8 cellular contexts compared by ENCODE assay signal in genomic region chr12:65602579-65603295, GRCh38.
DNase-seq lines count a peak whose midpoint lies in the region; ATAC-seq and TF ChIP-seq lines count a peak whose summit lies in the region.

No MANE protein-coding gene starts in this region.

- H3K36me3 ChIP-seq in Panc1 (ENCODE audit: control insufficient read depth, insufficient read depth, low read length) (no peaks in the 10 kb centered on the region), breast epithelium (no peaks in the 10 kb centered on the region), spleen (no peaks in the 10 kb centered on the region)

- peaks cover 0 to 8% (median 4%) of the 10 kb centered on the region in 3 donors for H3K27me3 Mint-ChIP-seq in immature natural killer cell (ENCODE audit: low read depth in 3 of 3)

- H3K4me3 ChIP-seq in Panc1 (ENCODE audit: low read depth in 2 of 2, low read length in 2 of 2) (peak overlapping the region; percentile 39 to 59), breast epithelium (peak overlapping the region; percentile 11 to 23 (median 17)), spleen (peak overlapping the region in 1 of 8 donors; percentile 32)

- intact Hi-C loops in Panc1 (cut with micrococcal nuclease; ENCODE audit: unreplicated experiment) (loop anchor here (1.0 to 10.0 kb wide), 4 partner anchors 142 to 290 kb away; partner anchors contain the start of gene HMGA2), breast epithelium (cut with DNase I; ENCODE audit: low total_unique reads) (no loop called here), spleen (cut with DNase I; ENCODE audit: low total_unique reads) (loop anchor here (5.0 kb wide), 1 partner anchor 485 kb away; no protein-coding TSS in a partner anchor)

- CTCF ChIA-PET in Panc1 (lab: Charles Lee) = interaction anchor here (0.6 to 1.6 kb wide), 15 partner anchors 10 to 783 kb away, joined by 3 to 13 read pairs (median 4); no protein-coding TSS in a partner anchor

- peaks cover 0 to 4% (median 0%) of the 10 kb centered on the region in 6 donors for H3K9me3 Mint-ChIP-seq in immature natural killer cell

- H3K27me3 ChIP-seq in Panc1 (ENCODE audit: control insufficient read depth, insufficient read depth, low read length) (no peaks in the 10 kb centered on the region), breast epithelium (no peaks in the 10 kb centered on the region), spleen (replicated peaks in 1 of 7) (peaks cover 0 to 12% (median 0%) of the 10 kb centered on the region in 7 donors)

- no peak for TF ChIP-seq POLR2A in breast epithelium (IDR thresholded peaks at IDR 0.05)
- TF ChIP-seq POLR2A in spleen (IDR thresholded peaks at IDR 0.05) = no peak

- ATAC-seq in HG03342 (IDR thresholded peaks at IDR 0.05; ENCODE audit: unreplicated experiment) = peak; percentile 82
- ATAC-seq in Panc1 = peak; percentile 90
- ATAC-seq in GM21737 (IDR thresholded peaks at IDR 0.05; ENCODE audit: unreplicated experiment) = no peak

- no peaks in the 10 kb centered on the region for H3K36me3 Mint-ChIP-seq in immature natural killer cell

- peaks cover 13% of the 10 kb centered on the region; the same call in 1 of the 2 replicates for H3K9me3 ChIP-seq in Panc1 (ENCODE audit: control insufficient read depth, insufficient read depth, low read depth, low read length)
- peaks cover 0 to 3% of the 10 kb centered on the region in 2 donors for H3K9me3 ChIP-seq in breast epithelium
- peaks cover 0 to 6% (median 1%) of the 10 kb centered on the region in 8 donors for H3K9me3 ChIP-seq in spleen

- TF ChIP-seq CTCF in Panc1 (IDR thresholded peaks at IDR 0.05) (peak; percentile 81), breast epithelium (IDR thresholded peaks at IDR 0.05) (peak; percentile 41 to 58 (median 57)), spleen (IDR thresholded peaks at IDR 0.05 in 8 of 11, conservative IDR thresholded peaks at IDR 0.05 in 3 of 11) (peak in 8 of 11 experiments; percentile 33 to 67 (median 47))

- peaks cover 0 to 2% of the 10 kb centered on the region in 2 donors for H3K4me1 Mint-ChIP-seq in immature natural killer cell

- DNase-seq in NCI-H2171 treated with DMSO at 0.1 percent for 48 hours (lab: John Stamatoyannopoulos, UW) = peak; percentile 14
- DNase-seq in NCI-H2171 (lab: John Stamatoyannopoulos, UW) = no peak
- DNase-seq in Panc1 (ENCODE audit: low read depth, low spot score) = peak; percentile 76
- peak; percentile 59 to 62 for DNase-seq in breast epithelium (ENCODE audit: low spot score in 2 of 2)
- peak; percentile 7 to 19 (median 10) for DNase-seq in immature natural killer cell
- peak; percentile 78 for DNase-seq in spleen

- H3K4me1 ChIP-seq in Panc1 (ENCODE audit: control insufficient read depth, insufficient read depth, low read length) (peaks cover 34% of the 10 kb centered on the region), breast epithelium (peaks cover 0 to 13% of the 10 kb centered on the region in 2 donors), spleen (peaks cover 0 to 16% (median 0%) of the 10 kb centered on the region in 6 donors)

- in situ Hi-C loops in Panc1 (cut with HindIII; ENCODE audit: low pct_unique_long_range_greater_than_20kb, low sequenced_read_pairs) = no loop called here

- H3K27ac ChIP-seq in Panc1 (ENCODE audit: low read length) (peak overlapping the region; percentile 87), breast epithelium (peak overlapping the region; percentile 41 to 68), spleen (peak overlapping the region in 1 of 8 donors; percentile 19)

- no peak overlapping the region for H3K27ac Mint-ChIP-seq in immature natural killer cell

- no peak overlapping the region for H3K4me3 Mint-ChIP-seq in immature natural killer cell

- POLR2A ChIA-PET in Panc1 (lab: Charles Lee) = interaction anchor here (0.5 to 0.6 kb wide), 3 partner anchors 35 to 226 kb away, joined by 3 to 7 read pairs (median 3); no protein-coding TSS in a partner anchor

- 19 to 34% (median 28%) methylated on average over 11 of the region's 11 CpGs for WGBS in spleen, 5 donors

- BruUV-seq in Panc1 (replicated peaks; lab: Mats Ljungman, UMichigan) = TSS peak; percentile 92
